7 cellular contexts compared by ENCODE assay signal in genomic region chr11:18321991-18322711, GRCh38.
DNase-seq lines count a peak whose midpoint lies in the region; ATAC-seq and TF ChIP-seq lines count a peak whose summit lies in the region.

Gene GTF2H1 (plus strand): TSS chr11:18322567. CDS start chr11:18333075, 10,508 bp downstream.
Gene HPS5 (minus strand): TSS chr11:18322140. CDS start chr11:18317858, 4,282 bp downstream.

- in situ Hi-C loops in astrocyte of the spinal cord (cut with HindIII; ENCODE audit: low sequenced_read_pairs), result no loop called here

- ATAC-seq in GM18508 (IDR thresholded peaks at IDR 0.05; ENCODE audit: insufficient read depth, unreplicated experiment), result peak; percentile 68
- peak; percentile 90 for ATAC-seq in HG03025 (IDR thresholded peaks at IDR 0.05; ENCODE audit: low FRiP score, unreplicated experiment)

- no peak for TF ChIP-seq CTCF in astrocyte of the spinal cord (IDR thresholded peaks at IDR 0.05; ENCODE audit: low read depth, low read length)
- TF ChIP-seq CTCF in retinal pigment epithelial cell (conservative IDR thresholded peaks at IDR 0.05; ENCODE audit: low read depth, low read length), result no peak

- peak; percentile 94 to 98 for DNase-seq in NCI-H2081 (lab: John Stamatoyannopoulos, UW)
- peak; percentile 89 for DNase-seq in T1000 (lab: John Stamatoyannopoulos, UW)
- DNase-seq in astrocyte of the spinal cord (ENCODE audit: low read depth, low spot score), result peak; percentile 98
- peak; percentile 96 to 97 for DNase-seq in hippocampal formation (lab: John Stamatoyannopoulos, UW)
- peak; percentile 96 for DNase-seq in retinal pigment epithelial cell (ENCODE audit: low read depth)

- H3K4me3 ChIP-seq in astrocyte of the spinal cord (ENCODE audit: low read depth, low read length) (peak within 1 kb of the TSS; percentile 81), retinal pigment epithelial cell (ENCODE audit: low read length) (peak within 1 kb of the TSS; percentile 97)

Comparison
In these comparisons a context has a peak if more than half of its experiments do, and no peak if none do; other contexts are left out.
1. Peak in every context shown above with its lines: DNase-seq, ATAC-seq and H3K4me3 ChIP-seq.